ENCODE assay signal across 21 cellular contexts in the genomic region with DNA sequence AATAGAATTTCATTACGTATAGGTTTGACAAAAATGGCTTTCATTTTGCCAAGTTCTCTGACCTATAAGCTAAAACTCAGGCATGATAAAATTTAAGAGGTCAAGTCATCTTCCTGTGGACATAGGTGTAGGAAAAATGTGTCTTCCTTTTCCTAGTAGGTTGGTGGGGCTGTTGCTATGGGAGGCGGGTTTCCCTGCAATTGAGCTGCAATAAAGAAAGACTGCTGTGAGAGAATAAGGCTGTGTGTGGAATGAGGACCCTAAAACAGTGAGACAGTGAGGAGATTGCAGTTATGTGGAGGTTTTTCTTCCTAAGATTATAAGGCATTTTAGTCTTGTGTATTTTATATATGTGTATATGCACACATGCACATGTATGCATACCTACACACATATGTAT. TPM values are rescaled to one million over a fixed set of nuclear protein-coding genes. Genes with fewer than 3 reads are reported as not detected.
"Had no signal": no experiment of that assay in that cellular context is flagged by ENCODE, and none has a peak within 500 bp of the region (broad histone marks: within the 10 kb centered on the region; RNA-seq: fewer than 3 reads in every experiment).

No MANE protein-coding gene starts in this region.

- H3K4me3 ChIP-seq: SJSA1 had no signal

- H3K9me3 ChIP-seq: SJSA1 had no signal

- H3K27ac ChIP-seq: SJSA1 had no signal

- H3K27me3 ChIP-seq: SJSA1 had no signal

- DNase-seq: activated B cell treated with CpG ODN at 0.5 μM for 24 hours; activated CD4-positive, alpha-beta memory T cell treated with anti-CD3 and anti-CD28 coated beads for 36 hours; activated CD4-positive, alpha-beta T cell treated with anti-CD3 and anti-CD28 coated beads for 1 hour; activated CD4-positive, alpha-beta T cell treated with anti-CD3 and anti-CD28 coated beads, Interleukin-2, amount 10 ng/mL, durations not matched to agents 7 days and 5 days; activated CD8-positive, alpha-beta memory T cell treated with anti-CD3 and anti-CD28 coated beads for 24 hours; activated gamma-delta T cell; activated naive CD4-positive, alpha-beta T cell treated with anti-CD3 and anti-CD28 coated beads for 36 hours; activated T-cell treated with anti-CD3 and anti-CD28 coated beads, Interleukin-2, amount 50 U/mL, for 4 hours; amygdala; Karpas-422; MM.1S; NCI-H1930; NCI-H2107; PC-3; SHP77; T-helper 17 cell; T-helper 9 cell had no signal

- H3K4me3 Mint-ChIP-seq: activated B cell treated with CpG ODN at 0.5 μM for 24 hours; activated CD4-positive, alpha-beta memory T cell treated with anti-CD3 and anti-CD28 coated beads for 36 hours; activated CD4-positive, alpha-beta T cell treated with anti-CD3 and anti-CD28 coated beads, Interleukin-2, amount 10 ng/mL, durations not matched to agents 7 days and 5 days; activated naive CD4-positive, alpha-beta T cell treated with anti-CD3 and anti-CD28 coated beads for 36 hours; activated naive CD8-positive, alpha-beta T cell; activated T-cell treated with anti-CD3 and anti-CD28 coated beads, Interleukin-2, amount 50 U/mL, for 4 hours; brain; central memory CD8-positive, alpha-beta T cell; T-helper 17 cell had no signal

- H3K27me3 Mint-ChIP-seq: activated B cell treated with CpG ODN at 0.5 μM for 24 hours; activated CD4-positive, alpha-beta T cell treated with anti-CD3 and anti-CD28 coated beads, Interleukin-2, amount 10 ng/mL, durations not matched to agents 7 days and 5 days; activated naive CD8-positive, alpha-beta T cell; central memory CD8-positive, alpha-beta T cell; T-helper 17 cell had no signal

- H3K4me1 Mint-ChIP-seq: activated B cell treated with CpG ODN at 0.5 μM for 24 hours; activated CD4-positive, alpha-beta T cell treated with anti-CD3 and anti-CD28 coated beads, Interleukin-2, amount 10 ng/mL, durations not matched to agents 7 days and 5 days; central memory CD8-positive, alpha-beta T cell; T-helper 17 cell had no signal

- H3K9me3 Mint-ChIP-seq: activated B cell treated with CpG ODN at 0.5 μM for 24 hours; activated CD4-positive, alpha-beta T cell treated with anti-CD3 and anti-CD28 coated beads, Interleukin-2, amount 10 ng/mL, durations not matched to agents 7 days and 5 days; activated naive CD4-positive, alpha-beta T cell treated with anti-CD3 and anti-CD28 coated beads for 36 hours; activated T-cell treated with anti-CD3 and anti-CD28 coated beads, Interleukin-2, amount 50 U/mL, for 4 hours; brain had no signal

- H3K36me3 Mint-ChIP-seq: activated CD4-positive, alpha-beta memory T cell treated with anti-CD3 and anti-CD28 coated beads for 36 hours; activated naive CD8-positive, alpha-beta T cell; brain had no signal

- H3K36me3 ChIP-seq: SJSA1 had no signal

- H3K27ac Mint-ChIP-seq: activated B cell treated with CpG ODN at 0.5 μM for 24 hours; activated CD4-positive, alpha-beta memory T cell treated with anti-CD3 and anti-CD28 coated beads for 36 hours; activated CD4-positive, alpha-beta T cell treated with anti-CD3 and anti-CD28 coated beads, Interleukin-2, amount 10 ng/mL, durations not matched to agents 7 days and 5 days; activated naive CD4-positive, alpha-beta T cell treated with anti-CD3 and anti-CD28 coated beads for 36 hours; activated naive CD8-positive, alpha-beta T cell; T-helper 17 cell had no signal

RNA-seq across cellular contexts. Expression of gene SEMA3A, which starts 13.0 kb away (rescaled TPM):
- total RNA-seq: activated B cell treated with CpG ODN at 0.5 μM for 24 hours, T-helper 17 cell had no signal
